Comparison of ENCODE assay signal across 8 cellular contexts in the genomic region with DNA sequence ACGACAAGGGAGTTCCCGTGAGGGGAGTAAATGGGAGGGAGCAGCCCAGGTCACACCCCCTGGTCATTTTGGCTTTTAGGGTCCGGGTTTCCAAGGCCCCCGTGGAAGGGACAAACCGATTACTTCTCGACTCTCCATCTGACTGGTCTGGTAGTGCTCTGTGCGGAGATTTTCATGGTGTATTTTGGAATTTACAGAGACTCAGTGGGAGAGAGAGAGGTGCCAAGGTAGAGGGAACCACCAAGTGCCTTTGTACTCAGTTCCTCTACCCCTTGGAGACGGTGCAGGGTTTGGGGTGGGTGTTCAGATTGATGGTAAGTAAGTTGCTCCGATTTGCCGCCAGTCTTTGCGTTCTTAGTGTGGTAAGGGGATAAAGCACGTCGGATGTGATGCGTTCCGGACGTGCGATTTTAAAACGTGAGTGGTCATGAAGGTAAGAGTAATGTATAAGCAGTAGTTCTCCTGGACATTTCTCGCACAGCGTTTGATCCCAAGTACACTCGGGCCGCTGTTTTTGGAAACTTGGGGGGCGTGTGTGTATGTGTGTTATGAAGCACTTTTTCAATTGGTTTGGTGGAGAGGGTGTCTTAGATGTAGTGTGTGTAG. TPM values are rescaled to one million over a fixed set of nuclear protein-coding genes. Genes with fewer than 3 reads are reported as not detected.
A peak's percentile ranks its signal among the peaks of the same experiment; 100 is the strongest.
DNase-seq lines count a peak whose midpoint lies in the region; ATAC-seq and TF ChIP-seq lines count a peak whose summit lies in the region.

No MANE protein-coding gene starts in this region.

- intact Hi-C loops in upper lobe of right lung (cut with DNase I), result no loop called here

- H3K27ac Mint-ChIP-seq in activated T-cell treated with anti-CD3 and anti-CD28 coated beads, Interleukin-2, amount 50 U/mL, for 24 hours, result peak overlapping the region; percentile 93

- peak overlapping the region; percentile 91 for H3K4me3 ChIP-seq in GM12865 (ENCODE audit: low read depth, low read length)
- peak overlapping the region; percentile 96 for H3K4me3 ChIP-seq in fibroblast of mammary gland (ENCODE audit: control insufficient read depth, low read depth, low read length)
- H3K4me3 ChIP-seq in neutrophil (ENCODE audit: low read depth in 1 of 2, low read length in 1 of 2), result peak overlapping the region; percentile 75 to 90
- H3K4me3 ChIP-seq in upper lobe of right lung, result peak overlapping the region; percentile 93

- H3K4me1 Mint-ChIP-seq in activated T-cell treated with anti-CD3 and anti-CD28 coated beads, Interleukin-2, amount 50 U/mL, for 24 hours (ENCODE audit: low read depth), result peaks cover 48% of the 10 kb centered on the region

- no peaks in the 10 kb centered on the region for H3K9me3 Mint-ChIP-seq in activated T-cell treated with anti-CD3 and anti-CD28 coated beads, Interleukin-2, amount 50 U/mL, for 24 hours

- H3K27me3 ChIP-seq in neutrophil, result no peaks in the 10 kb centered on the region
- no peaks in the 10 kb centered on the region for H3K27me3 ChIP-seq in upper lobe of right lung

- POLR2A ChIA-PET in HEK293T (lab: Yijun Ruan, JAX), result interaction anchor here (1.0 to 1.5 kb wide), 2 partner anchors 9 to 14 kb away, joined by 3 to 11 read pairs; no protein-coding TSS in a partner anchor

- DNase-seq in GM12865 (ENCODE audit: low read depth), result peak; percentile 54
- peak; percentile 14 for DNase-seq in HEK293T (ENCODE audit: extremely low spot score)
- DNase-seq in NCI-H460 (ENCODE audit: extremely low read depth, low read depth), result peak; percentile 11
- no peak for DNase-seq in activated T-cell treated with anti-CD3 and anti-CD28 coated beads, Interleukin-2, amount 50 U/mL, for 24 hours
- DNase-seq in fibroblast of mammary gland (ENCODE audit: low read depth), result peak; percentile 31
- DNase-seq in upper lobe of right lung, result no peak
- DNase-seq in GM20000 (ENCODE audit: low spot score), result no peak

- H3K9me3 ChIP-seq in neutrophil (no peaks in the 10 kb centered on the region), upper lobe of right lung (no peaks in the 10 kb centered on the region)

- H3K27ac ChIP-seq in neutrophil (peak overlapping the region; percentile 94), upper lobe of right lung (peak overlapping the region; percentile 99)

- peaks cover 2% of the 10 kb centered on the region for H3K27me3 Mint-ChIP-seq in activated T-cell treated with anti-CD3 and anti-CD28 coated beads, Interleukin-2, amount 50 U/mL, for 24 hours

- H3K4me1 ChIP-seq in neutrophil (ENCODE audit: control insufficient read depth in 1 of 2, insufficient read depth in 1 of 2, low read depth in 1 of 2, low read length in 1 of 2) (peaks cover 51 to 56% of the 10 kb centered on the region in 2 experiments), upper lobe of right lung (peaks cover 28% of the 10 kb centered on the region)

- H3K4me3 Mint-ChIP-seq in activated T-cell treated with anti-CD3 and anti-CD28 coated beads, Interleukin-2, amount 50 U/mL, for 24 hours, result peak overlapping the region; percentile 92

- TF ChIP-seq CTCF in GM12865 (IDR thresholded peaks at IDR 0.05; ENCODE audit: insufficient read depth, low read depth, low read length, missing control alignments) (no peak), fibroblast of mammary gland (conservative IDR thresholded peaks at IDR 0.05; ENCODE audit: control insufficient read depth, insufficient read depth, low read depth, low read length) (no peak), neutrophil (IDR thresholded peaks at IDR 0.05) (no peak), upper lobe of right lung (IDR thresholded peaks at IDR 0.05) (no peak), GM20000 (IDR thresholded peaks at IDR 0.05; ENCODE audit: extremely low read depth, missing control alignments) (no peak)

- H3K36me3 ChIP-seq in neutrophil (no peaks in the 10 kb centered on the region), upper lobe of right lung (no peaks in the 10 kb centered on the region)

- H3K36me3 Mint-ChIP-seq in activated T-cell treated with anti-CD3 and anti-CD28 coated beads, Interleukin-2, amount 50 U/mL, for 24 hours (ENCODE audit: low read depth), result peaks cover 19% of the 10 kb centered on the region

- CTCF ChIA-PET in HEK293T (lab: Yijun Ruan, JAX), result no interaction called here

- ATAC-seq in upper lobe of right lung, result no peak

TF ChIP-seq in HEK293T, 16 proteins besides CTCF, POLR2A, EP300 and RAD21:
- no peak for TF ChIP-seq BHLHE40 (IDR thresholded peaks at IDR 0.05; ENCODE audit: borderline replicate concordance)

RNA-seq across cellular contexts. Expression of gene SUCO, which starts 0.7 kb away (rescaled TPM):
- total RNA-seq in NCI-H460 (2014; rRNA removed; shearing (Covaris generic)), result 26.5 and 27.7 TPM in 2 replicates
- polyA plus RNA-seq in NCI-H460 (2014; cell fraction: nucleus; rRNA removed), result 23.3 and 31.8 TPM in 2 replicates
- 34.1 TPM for total RNA-seq in upper lobe of right lung

Comparison
In these comparisons a context has a peak if more than half of its experiments do, and no peak if none do; other contexts are left out.
1. DNase-seq: peak in GM12865 (single experiment), HEK293T (single experiment), NCI-H460 (single experiment) and fibroblast of mammary gland (single experiment); none in activated T-cell treated with anti-CD3 and anti-CD28 coated beads, Interleukin-2, amount 50 U/mL, for 24 hours (single experiment), upper lobe of right lung (single experiment) and GM20000 (single experiment).
2. Peak in every context shown above with its lines, with median percentiles within 50 percentile points of each other: H3K4me3 ChIP-seq.